ENCODE assay signal across 28 cellular contexts in the genomic region with DNA sequence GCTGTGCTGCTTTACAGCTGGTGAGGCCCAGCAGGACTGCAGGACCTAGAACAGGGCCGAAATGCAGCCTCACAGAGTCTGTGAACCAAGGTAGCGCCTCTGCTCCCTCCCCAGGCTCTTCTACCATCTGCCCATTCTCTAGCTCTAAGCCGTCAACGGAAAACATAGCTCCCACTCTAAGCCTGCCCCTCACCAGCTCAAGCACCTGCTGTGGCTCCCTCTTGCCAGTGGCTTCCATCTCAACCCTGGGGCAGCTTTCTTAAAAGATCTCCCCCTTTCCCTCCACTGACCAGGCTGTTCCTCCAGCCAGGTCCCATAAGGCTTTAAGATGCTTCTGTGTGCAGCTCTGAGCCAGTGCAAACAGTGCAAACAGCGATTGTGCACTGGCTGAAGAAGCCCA.
"Had no signal": no experiment of that assay in that cellular context is flagged by ENCODE, and none has a peak within 500 bp of the region (broad histone marks: within the 10 kb centered on the region; RNA-seq: fewer than 3 reads in every experiment).

No MANE protein-coding gene starts in this region.

- H3K27me3 Mint-ChIP-seq: activated CD4-positive, alpha-beta memory T cell treated with anti-CD3 and anti-CD28 coated beads for 36 hours; activated naive CD4-positive, alpha-beta T cell treated with anti-CD3 and anti-CD28 coated beads, Interleukin-2, amount 10 ng/mL, durations not matched to agents 7 days and 5 days; naive thymus-derived CD4-positive, alpha-beta T cell; T-cell had no signal

- H3K9me3 ChIP-seq: left lung, ovary, psoas muscle, right atrium auricular region, thyroid gland, upper lobe of right lung had no signal

- DNase-seq: activated CD4-positive, alpha-beta memory T cell treated with anti-CD3 and anti-CD28 coated beads for 36 hours; activated effector memory CD4-positive, alpha-beta T cell treated with Interleukin-2 at 50 U/mL for 16 hours; activated naive CD4-positive, alpha-beta T cell treated with anti-CD3 and anti-CD28 coated beads, Interleukin-2, amount 10 ng/mL, durations not matched to agents 7 days and 5 days; activated T-cell treated with anti-CD3 and anti-CD28 coated beads, Interleukin-2, amount 50 U/mL, for 72 hours; aorta; central memory CD4-positive, alpha-beta T cell; effector memory CD4-positive, alpha-beta T cell; foreskin melanocyte; glutamatergic neuron; hippocampal formation; kidney glomerular epithelial cell; left lung; naive thymus-derived CD4-positive, alpha-beta T cell; ovary; psoas muscle; stimulated activated CD4-positive, alpha-beta T cell treated with anti-CD3 and anti-CD28 coated beads, Interleukin-4, amount 100 ng/mL, for 24 hours; stimulated activated naive CD4-positive, alpha-beta T cell treated with Interleukin-2 at 50 U/mL for 16 hours; substantia nigra; T-cell; thyroid gland; upper lobe of right lung had no signal

- H3K36me3 ChIP-seq: ovary had no signal

- H3K27ac Mint-ChIP-seq: activated CD4-positive, alpha-beta memory T cell treated with anti-CD3 and anti-CD28 coated beads for 36 hours; activated naive CD4-positive, alpha-beta T cell treated with anti-CD3 and anti-CD28 coated beads, Interleukin-2, amount 10 ng/mL, durations not matched to agents 7 days and 5 days; activated T-cell treated with anti-CD3 and anti-CD28 coated beads, Interleukin-2, amount 50 U/mL, for 72 hours; T-cell; WTC11 had no signal

- ATAC-seq: esophagus mucosa; left lung; naive thymus-derived CD4-positive, alpha-beta T cell; psoas muscle; T-cell; upper lobe of right lung; WTC11 had no signal

- H3K27ac ChIP-seq: left lung, ovary, right atrium auricular region, thyroid gland, upper lobe of right lung had no signal

- H3K9me3 Mint-ChIP-seq: activated CD4-positive, alpha-beta memory T cell treated with anti-CD3 and anti-CD28 coated beads for 36 hours; activated naive CD4-positive, alpha-beta T cell treated with anti-CD3 and anti-CD28 coated beads, Interleukin-2, amount 10 ng/mL, durations not matched to agents 7 days and 5 days; activated T-cell treated with anti-CD3 and anti-CD28 coated beads, Interleukin-2, amount 50 U/mL, for 72 hours; neural crest cell; T-cell; WTC11 had no signal

- FAIRE-seq: colon, endothelial cell of umbilical vein, TTC549 had no signal

- H3K27me3 ChIP-seq: left lung, ovary, right atrium auricular region, thyroid gland, upper lobe of right lung had no signal

- H3K4me3 ChIP-seq: left lung, ovary, psoas muscle, right atrium auricular region, thyroid gland, upper lobe of right lung had no signal

- H3K4me3 Mint-ChIP-seq: activated CD4-positive, alpha-beta memory T cell treated with anti-CD3 and anti-CD28 coated beads for 36 hours; activated naive CD4-positive, alpha-beta T cell treated with anti-CD3 and anti-CD28 coated beads, Interleukin-2, amount 10 ng/mL, durations not matched to agents 7 days and 5 days; activated T-cell treated with anti-CD3 and anti-CD28 coated beads, Interleukin-2, amount 50 U/mL, for 72 hours; naive thymus-derived CD4-positive, alpha-beta T cell; neural crest cell; T-cell; WTC11 had no signal

- H3K4me1 Mint-ChIP-seq: activated naive CD4-positive, alpha-beta T cell treated with anti-CD3 and anti-CD28 coated beads, Interleukin-2, amount 10 ng/mL, durations not matched to agents 7 days and 5 days; WTC11 had no signal
